Comparison of ENCODE assay signal across 25 cellular contexts in genomic region chr2:9592699-9593098, GRCh38. TPM values are rescaled to one million over a fixed set of nuclear protein-coding genes. Genes with fewer than 3 reads are reported as not detected.
DNase-seq lines count a peak whose midpoint lies in the region; ATAC-seq, FAIRE-seq and TF ChIP-seq lines count a peak whose summit lies in the region.
"Had no signal": no experiment of that assay in that cellular context is flagged by ENCODE, and none has a peak within 500 bp of the region (broad histone marks: within the 10 kb centered on the region; RNA-seq: fewer than 3 reads in every experiment).

No MANE protein-coding gene starts in this region.

- H3K4me3 ChIP-seq in lower leg skin (ENCODE audit: low read depth, poor library complexity, severe bottlenecking), result no peak overlapping the region
- H3K4me3 ChIP-seq: breast epithelium, coronary artery, esophagus squamous epithelium, lower lobe of right lung, psoas muscle, transverse colon had no signal

- intact Hi-C loops in natural killer cell (cut with micrococcal nuclease), result loop anchor here (5.0 kb wide), 1 partner anchor 35 kb away; the partner anchor contains the start of gene ADAM17
- intact Hi-C loops in lower leg skin (cut with DNase I; ENCODE audit: low total_unique reads), result no loop called here

- no peak for DNase-seq in T-helper 2 cell treated with Interferon-gamma antibody and Interleukin-4, amounts not matched to agents 5 μg/mL and 100 μg/mL, for 36 hours (ENCODE audit: low spot score)
- DNase-seq in T-helper 2 cell, result no peak
- DNase-seq in natural killer cell treated with Interleukin-12 subunit alpha and Interleukin-12 subunit beta and Interleukin-15 and Interleukin-18, amount 100 ng/mL, for 72 hours (ENCODE audit: low spot score), result no peak
- DNase-seq in natural killer cell, result no peak
- no peak for DNase-seq in NCI-H748 treated with DMSO at 0.1 percent for 48 hours (lab: John Stamatoyannopoulos, UW)
- no peak for DNase-seq in lower leg skin (ENCODE audit: low spot score in 2 of 2)
- DNase-seq: activated CD8-positive, alpha-beta memory T cell treated with anti-CD3 and anti-CD28 coated beads for 24 hours; activated effector memory CD4-positive, alpha-beta T cell treated with Interleukin-2 at 50 U/mL for 16 hours; AML-193; amniotic stem cell; DMS153; esophagus squamous epithelium; islet precursor cell; lower lobe of right lung; NCI-H2029; NCI-H82; psoas muscle; SK-N-SH; transverse colon had no signal

- FAIRE-seq in islet of Langerhans (lab: Jason Lieb, UNC), result peak; percentile 93
- FAIRE-seq: GM19239 had no signal

- H3K27ac Mint-ChIP-seq in T-helper 2 cell treated with Interferon-gamma antibody and Interleukin-4, amounts not matched to agents 5 μg/mL and 100 μg/mL, for 36 hours, result peak overlapping the region; percentile 53
- peak overlapping the region; percentile 57 to 64 for H3K27ac Mint-ChIP-seq in natural killer cell treated with Interleukin-12 subunit alpha and Interleukin-12 subunit beta and Interleukin-15 and Interleukin-18, amount 100 ng/mL, for 72 hours
- peak overlapping the region in 1 of 2 donors; percentile 41 for H3K27ac Mint-ChIP-seq in natural killer cell

- WGBS in lower leg skin, 2 donors, result 73 to 78% methylated on average over 3 of the region's 3 CpGs

- H3K4me1 Mint-ChIP-seq in T-helper 2 cell treated with Interferon-gamma antibody and Interleukin-4, amounts not matched to agents 5 μg/mL and 100 μg/mL, for 36 hours (ENCODE audit: low read depth), result peaks cover 49% of the 10 kb centered on the region
- peaks cover 45 to 54% of the 10 kb centered on the region in 2 donors for H3K4me1 Mint-ChIP-seq in natural killer cell treated with Interleukin-12 subunit alpha and Interleukin-12 subunit beta and Interleukin-15 and Interleukin-18, amount 100 ng/mL, for 72 hours (ENCODE audit: low read depth in 2 of 2)
- H3K4me1 Mint-ChIP-seq in natural killer cell, result peaks cover 51 to 61% of the 10 kb centered on the region in 2 donors

- TF ChIP-seq CTCF in natural killer cell (IDR thresholded peaks at IDR 0.05) (no peak), lower leg skin (IDR thresholded peaks at IDR 0.05) (no peak)

- H3K9me3 Mint-ChIP-seq in T-helper 2 cell treated with Interferon-gamma antibody and Interleukin-4, amounts not matched to agents 5 μg/mL and 100 μg/mL, for 36 hours, result no peaks in the 10 kb centered on the region
- no peaks in the 10 kb centered on the region for H3K9me3 Mint-ChIP-seq in natural killer cell treated with Interleukin-12 subunit alpha and Interleukin-12 subunit beta and Interleukin-15 and Interleukin-18, amount 100 ng/mL, for 72 hours
- no peaks in the 10 kb centered on the region for H3K9me3 Mint-ChIP-seq in natural killer cell

- no peak for ATAC-seq in natural killer cell treated with Interleukin-12 subunit alpha and Interleukin-12 subunit beta and Interleukin-15 and Interleukin-18, amount 100 ng/mL, for 72 hours
- ATAC-seq in natural killer cell (no peak), HG03432 (IDR thresholded peaks at IDR 0.05; ENCODE audit: unreplicated experiment) (no peak)
- ATAC-seq: HCT116, lower lobe of right lung, psoas muscle had no signal

- no peak overlapping the region for H3K4me3 Mint-ChIP-seq in T-helper 2 cell treated with Interferon-gamma antibody and Interleukin-4, amounts not matched to agents 5 μg/mL and 100 μg/mL, for 36 hours
- peak overlapping the region; percentile 52 for H3K4me3 Mint-ChIP-seq in natural killer cell treated with Interleukin-12 subunit alpha and Interleukin-12 subunit beta and Interleukin-15 and Interleukin-18, amount 100 ng/mL, for 72 hours
- H3K4me3 Mint-ChIP-seq in natural killer cell, result no peak overlapping the region

- no peak for TF ChIP-seq POLR2A in lower leg skin (IDR thresholded peaks at IDR 0.05)

- no peaks in the 10 kb centered on the region for H3K27me3 Mint-ChIP-seq in T-helper 2 cell treated with Interferon-gamma antibody and Interleukin-4, amounts not matched to agents 5 μg/mL and 100 μg/mL, for 36 hours (ENCODE audit: low read depth)
- no peaks in the 10 kb centered on the region for H3K27me3 Mint-ChIP-seq in natural killer cell treated with Interleukin-12 subunit alpha and Interleukin-12 subunit beta and Interleukin-15 and Interleukin-18, amount 100 ng/mL, for 72 hours
- no peaks in the 10 kb centered on the region for H3K27me3 Mint-ChIP-seq in natural killer cell (ENCODE audit: low read depth in 2 of 2)

- H3K36me3 Mint-ChIP-seq in T-helper 2 cell treated with Interferon-gamma antibody and Interleukin-4, amounts not matched to agents 5 μg/mL and 100 μg/mL, for 36 hours (ENCODE audit: low read depth), result peaks cover 37% of the 10 kb centered on the region
- peaks cover 12% of the 10 kb centered on the region for H3K36me3 Mint-ChIP-seq in natural killer cell treated with Interleukin-12 subunit alpha and Interleukin-12 subunit beta and Interleukin-15 and Interleukin-18, amount 100 ng/mL, for 72 hours
- no peaks in the 10 kb centered on the region for H3K36me3 Mint-ChIP-seq in natural killer cell

RNA-seq across cellular contexts. Expression of gene ADAM17, which starts 37.1 kb away (rescaled TPM):
- 10 to 100 TPM; 62.1 to 85.1 TPM for total RNA-seq in natural killer cell treated with Interleukin-12 subunit alpha and Interleukin-12 subunit beta and Interleukin-15 and Interleukin-18, amount 100 ng/mL, for 72 hours
- 10 to 100 TPM; 44.0 to 53.8 (median 46.8) TPM for total RNA-seq in natural killer cell
- total RNA-seq in lower leg skin, result 10 to 100 TPM; 23.0 to 29.8 (median 27.5) TPM

RNA-seq across cellular contexts. Expression of gene YWHAQ, which starts 38.1 kb away (rescaled TPM):
- 100 to 1,000 TPM; 221 to 318 TPM for total RNA-seq in natural killer cell treated with Interleukin-12 subunit alpha and Interleukin-12 subunit beta and Interleukin-15 and Interleukin-18, amount 100 ng/mL, for 72 hours
- 100 to 1,000 TPM; 227 to 240 (median 238) TPM for total RNA-seq in natural killer cell
- total RNA-seq in lower leg skin, result 100 to 1,000 TPM in 3 of 4 donors, 10 to 100 TPM in 1; 85.6 to 159 (median 121) TPM
